In genomic region chr15:36325206-36325605, GRCh38 we compare ENCODE assay signal across 14 cellular contexts.
DNase-seq lines count a peak whose midpoint lies in the region; ATAC-seq lines count a peak whose summit lies in the region.
"Had no signal": no experiment of that assay in that cellular context is flagged by ENCODE, and none has a peak within 500 bp of the region (broad histone marks: within the 10 kb centered on the region; RNA-seq: fewer than 3 reads in every experiment).

No MANE protein-coding gene starts in this region.

- ATAC-seq in GM18909 (IDR thresholded peaks at IDR 0.05; ENCODE audit: poor library complexity, unreplicated experiment) = no peak
- ATAC-seq: CD8-positive, alpha-beta T cell had no signal

- peak; percentile 55 for DNase-seq in amniotic epithelial cell (ENCODE audit: low read depth)
- DNase-seq in iris pigment epithelial cell (ENCODE audit: low read depth) = peak; percentile 16
- DNase-seq in D341Med (ENCODE audit: low spot score) = no peak
- DNase-seq in stimulated activated CD8-positive, alpha-beta memory T cell treated with anti-CD3 and anti-CD28 coated beads, Interleukin-4, amount 100 ng/mL, for 48 hours = no peak
- DNase-seq: 8988T; ACHN; BE2C; C1 segment of cervical spinal cord; Calu3; CD4-positive, alpha-beta T cell; CD8-positive, alpha-beta T cell; DMS79 treated with DMSO at 0.1 percent for 48 hours; GF-D8 had no signal

Comparison
In these comparisons a context has a peak if more than half of its experiments do, and no peak if none do; other contexts are left out.
1. DNase-seq: peak in amniotic epithelial cell (single experiment) and iris pigment epithelial cell (single experiment); none in D341Med (single experiment) and stimulated activated CD8-positive, alpha-beta memory T cell treated with anti-CD3 and anti-CD28 coated beads, Interleukin-4, amount 100 ng/mL, for 48 hours (single experiment).